ENCODE assay signal across 8 cellular contexts in the genomic region with DNA sequence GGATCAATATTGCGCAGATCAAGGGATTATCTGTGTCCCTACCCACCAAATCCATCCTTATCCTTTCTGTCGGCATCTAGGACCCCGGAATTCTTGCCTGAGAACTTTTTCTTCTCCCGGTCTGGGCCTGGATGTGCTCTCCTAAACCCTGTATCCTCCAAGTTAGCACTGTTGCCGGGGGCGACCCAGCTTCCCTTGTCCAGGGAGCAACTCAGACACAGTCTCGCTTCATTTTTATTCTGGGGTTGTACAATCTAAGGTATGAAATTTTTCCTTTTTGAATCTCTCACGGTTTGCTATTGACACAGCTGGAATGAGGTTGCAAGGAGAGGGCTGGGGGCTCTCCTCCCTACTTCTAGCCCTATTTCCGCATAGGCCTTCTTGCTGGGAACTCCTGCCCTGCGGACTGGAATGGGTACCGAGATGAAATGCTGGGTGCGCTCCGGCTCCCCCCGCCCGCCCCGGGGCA.
DNase-seq lines count a peak whose midpoint lies in the region; ATAC-seq and TF ChIP-seq lines count a peak whose summit lies in the region.

No MANE protein-coding gene starts in this region.

- H3K27me3 ChIP-seq in endocrine pancreas (ENCODE audit: control insufficient read depth, insufficient read depth, low read length) = no peaks in the 10 kb centered on the region
- peaks cover 4% of the 10 kb centered on the region for H3K27me3 ChIP-seq in neuron (ENCODE audit: insufficient read depth, low read length)

- no peak for DNase-seq in NB4 (ENCODE audit: low read depth)
- DNase-seq in activated CD4-positive, CD25-positive, alpha-beta regulatory T cell treated with anti-CD3 and anti-CD28 coated beads, Interleukin-2, amount 50 U/mL, for 72 hours = no peak
- no peak for DNase-seq in DMS114 treated with DMSO at 0.1 percent for 48 hours (lab: John Stamatoyannopoulos, UW; ENCODE audit: unreplicated experiment)
- no peak for DNase-seq in NCI-H526 treated with DMSO at 0.1 percent for 48 hours (lab: John Stamatoyannopoulos, UW)

- H3K4me3 ChIP-seq in NB4 (ENCODE audit: low read depth, low read length) (peak overlapping the region; percentile 89), endocrine pancreas (ENCODE audit: control insufficient read depth, insufficient read depth, low read length) (no peak overlapping the region), neuron (ENCODE audit: low read length) (peak overlapping the region; percentile 60)

- no peaks in the 10 kb centered on the region for H3K4me1 ChIP-seq in endocrine pancreas (ENCODE audit: control insufficient read depth, insufficient read depth, low read length)
- peaks cover 13% of the 10 kb centered on the region for H3K4me1 ChIP-seq in neuron (ENCODE audit: insufficient read depth, low read length)

- peak overlapping the region; percentile 57 for H2AFZ ChIP-seq in neuron (ENCODE audit: low read depth, low read length)

- TF ChIP-seq CTCF in NB4 (IDR thresholded peaks at IDR 0.05; ENCODE audit: low read depth, low read length) = no peak

- H3K9me3 ChIP-seq in endocrine pancreas (ENCODE audit: control insufficient read depth, low read length) (no peaks in the 10 kb centered on the region), neuron (ENCODE audit: low read length) (no peaks in the 10 kb centered on the region)

- ATAC-seq in GM18505 (IDR thresholded peaks at IDR 0.05; ENCODE audit: unreplicated experiment) = peak; percentile 6
- no peak for ATAC-seq in HG03469 (IDR thresholded peaks at IDR 0.05; ENCODE audit: unreplicated experiment)

- peak overlapping the region; percentile 2 for H3K9ac ChIP-seq in endocrine pancreas (ENCODE audit: control insufficient read depth, insufficient read depth, low read length)

- TF ChIP-seq POLR2A in GM18505 (IDR thresholded peaks at IDR 0.05; ENCODE audit: borderline replicate concordance, extremely low read depth, insufficient read depth, insufficient read length) (no peak), NB4 (IDR thresholded peaks at IDR 0.05; ENCODE audit: extremely low read depth, insufficient read length) (no peak)

- no peaks in the 10 kb centered on the region for H3K36me3 ChIP-seq in endocrine pancreas (ENCODE audit: control insufficient read depth, insufficient read depth, low read length)
- H3K36me3 ChIP-seq in neuron (ENCODE audit: insufficient read depth, low read length) = peaks cover 4% of the 10 kb centered on the region
